9 cellular contexts compared by ENCODE assay signal in genomic region chr15:82139823-82140268, GRCh38.
DNase-seq lines count a peak whose midpoint lies in the region; ATAC-seq, FAIRE-seq and TF ChIP-seq lines count a peak whose summit lies in the region.
"Had no signal": no experiment of that assay in that cellular context is flagged by ENCODE, and none has a peak within 500 bp of the region (broad histone marks: within the 10 kb centered on the region; RNA-seq: fewer than 3 reads in every experiment).

No MANE protein-coding gene starts in this region.

- no peak overlapping the region for H3K4me3 Mint-ChIP-seq in activated naive CD4-positive, alpha-beta T cell treated with anti-CD3 and anti-CD28 coated beads, Interleukin-2, amount 10 ng/mL, durations not matched to agents 7 days and 5 days
- H3K4me3 Mint-ChIP-seq: activated naive CD8-positive, alpha-beta T cell treated with anti-CD3 and anti-CD28 coated beads, Interleukin-2, amount 10 ng/mL, durations not matched to agents 7 days and 5 days had no signal

- in situ Hi-C loops in astrocyte of the spinal cord (cut with HindIII; ENCODE audit: low sequenced_read_pairs): no loop called here

- CTCF ChIA-PET in activated naive CD4-positive, alpha-beta T cell treated with anti-CD3 and anti-CD28 coated beads, Interleukin-2, amount 10 ng/mL, durations not matched to agents 7 days and 5 days (lab: Charles Lee): interaction anchor here (0.8 to 1.1 kb wide), 10 partner anchors 9 to 658 kb away, joined by 3 to 8 read pairs (median 4); no protein-coding TSS in a partner anchor

- no peak for FAIRE-seq in urothelium cell line (lab: Jason Lieb, UNC)

- peaks cover 12% of the 10 kb centered on the region for H3K36me3 Mint-ChIP-seq in activated naive CD4-positive, alpha-beta T cell treated with anti-CD3 and anti-CD28 coated beads, Interleukin-2, amount 10 ng/mL, durations not matched to agents 7 days and 5 days

- no peaks in the 10 kb centered on the region for H3K27me3 Mint-ChIP-seq in activated naive CD4-positive, alpha-beta T cell treated with anti-CD3 and anti-CD28 coated beads, Interleukin-2, amount 10 ng/mL, durations not matched to agents 7 days and 5 days
- H3K27me3 Mint-ChIP-seq: activated naive CD8-positive, alpha-beta T cell treated with anti-CD3 and anti-CD28 coated beads, Interleukin-2, amount 10 ng/mL, durations not matched to agents 7 days and 5 days had no signal

- no peaks in the 10 kb centered on the region for H3K9me3 Mint-ChIP-seq in activated naive CD4-positive, alpha-beta T cell treated with anti-CD3 and anti-CD28 coated beads, Interleukin-2, amount 10 ng/mL, durations not matched to agents 7 days and 5 days
- H3K9me3 Mint-ChIP-seq: activated naive CD8-positive, alpha-beta T cell treated with anti-CD3 and anti-CD28 coated beads, Interleukin-2, amount 10 ng/mL, durations not matched to agents 7 days and 5 days had no signal

- DNase-seq in NOMO-1 (lab: John Stamatoyannopoulos, UW; ENCODE audit: unreplicated experiment in 2 of 2) (peak; percentile 1 to 17), NOMO-1 treated with dmso at 0.1 percent for 144 hours (lab: John Stamatoyannopoulos, UW; ENCODE audit: unreplicated experiment) (no peak), NCI-H2081 treated with DMSO at 0.1 percent for 48 hours (lab: John Stamatoyannopoulos, UW) (peak; percentile 23), astrocyte of the spinal cord (ENCODE audit: low read depth, low spot score) (peak; percentile 69), left kidney (ENCODE audit: low read depth, low spot score) (peak; percentile 85), urothelium cell line (ENCODE audit: low spot score) (peak; percentile 49)
- no peak for DNase-seq in activated naive CD4-positive, alpha-beta T cell treated with anti-CD3 and anti-CD28 coated beads, Interleukin-2, amount 10 ng/mL, durations not matched to agents 7 days and 5 days
- DNase-seq: activated naive CD8-positive, alpha-beta T cell treated with anti-CD3 and anti-CD28 coated beads, Interleukin-2, amount 10 ng/mL, durations not matched to agents 7 days and 5 days had no signal

- no peak for ATAC-seq in GM18520 (IDR thresholded peaks at IDR 0.05; ENCODE audit: unreplicated experiment)

- TF ChIP-seq CTCF in astrocyte of the spinal cord (IDR thresholded peaks at IDR 0.05; ENCODE audit: low read depth, low read length): peak; percentile 72

- H3K27ac Mint-ChIP-seq in activated naive CD4-positive, alpha-beta T cell treated with anti-CD3 and anti-CD28 coated beads, Interleukin-2, amount 10 ng/mL, durations not matched to agents 7 days and 5 days: no peak overlapping the region
- H3K27ac Mint-ChIP-seq: activated naive CD8-positive, alpha-beta T cell treated with anti-CD3 and anti-CD28 coated beads, Interleukin-2, amount 10 ng/mL, durations not matched to agents 7 days and 5 days had no signal

- no peak overlapping the region for H3K4me3 ChIP-seq in astrocyte of the spinal cord (ENCODE audit: low read depth, low read length)

- H3K4me1 Mint-ChIP-seq in activated naive CD4-positive, alpha-beta T cell treated with anti-CD3 and anti-CD28 coated beads, Interleukin-2, amount 10 ng/mL, durations not matched to agents 7 days and 5 days: no peaks in the 10 kb centered on the region

Comparison
In these comparisons a context has a peak if more than half of its experiments do, and no peak if none do; other contexts are left out.
1. DNase-seq: peak in NOMO-1 (2 of 2), NCI-H2081 treated with DMSO at 0.1 percent for 48 hours (single experiment), astrocyte of the spinal cord (single experiment), left kidney (single experiment) and urothelium cell line (single experiment); none in NOMO-1 treated with dmso at 0.1 percent for 144 hours (single experiment) and activated naive CD4-positive, alpha-beta T cell treated with anti-CD3 and anti-CD28 coated beads, Interleukin-2, amount 10 ng/mL, durations not matched to agents 7 days and 5 days (single experiment).